ENCODE assay signal across 11 cellular contexts in genomic region chr12:48965447-48965846, GRCh38. TPM values are rescaled to one million over a fixed set of nuclear protein-coding genes. Genes with fewer than 3 reads are reported as not detected.
DNase-seq lines count a peak whose midpoint lies in the region; ATAC-seq and TF ChIP-seq lines count a peak whose summit lies in the region.
"Had no signal": no experiment of that assay in that cellular context is flagged by ENCODE, and none has a peak within 500 bp of the region (broad histone marks: within the 10 kb centered on the region; RNA-seq: fewer than 3 reads in every experiment).

No MANE protein-coding gene starts in this region.

- no peak overlapping the region for H2AFZ ChIP-seq in parathyroid adenoma

- no peak overlapping the region for H3K4me3 Mint-ChIP-seq in endodermal cell
- H3K4me3 Mint-ChIP-seq: central memory CD8-positive, alpha-beta T cell had no signal

- H3K4me3 ChIP-seq in endodermal cell (ENCODE audit: low read length) (no peak overlapping the region), parathyroid adenoma (ENCODE audit: low read depth, low read length) (no peak overlapping the region)
- H3K4me3 ChIP-seq: prostate gland had no signal

- H3K27ac Mint-ChIP-seq in endodermal cell: no peak overlapping the region

- H3K4me1 Mint-ChIP-seq in endodermal cell: peaks cover 8% of the 10 kb centered on the region

- H3K36me3 ChIP-seq in endodermal cell (ENCODE audit: control insufficient read depth, insufficient read depth, low read length) (no peaks in the 10 kb centered on the region), parathyroid adenoma (ENCODE audit: control insufficient read depth, insufficient read depth, low read length) (no peaks in the 10 kb centered on the region)
- H3K36me3 ChIP-seq: prostate gland had no signal

- H3K79me2 ChIP-seq in parathyroid adenoma: no peaks in the 10 kb centered on the region

- H3K27ac ChIP-seq in endodermal cell (ENCODE audit: low read depth, low read length): no peak overlapping the region
- H3K27ac ChIP-seq in parathyroid adenoma: no peak overlapping the region
- H3K27ac ChIP-seq: prostate gland had no signal

- TF ChIP-seq CTCF in endodermal cell (conservative IDR thresholded peaks at IDR 0.05): peak; percentile 66
- peak; percentile 36 for TF ChIP-seq CTCF in parathyroid adenoma (IDR thresholded peaks at IDR 0.05)

- ATAC-seq in HG02623 (IDR thresholded peaks at IDR 0.05; ENCODE audit: unreplicated experiment): no peak

- H3K27me3 Mint-ChIP-seq in endodermal cell (ENCODE audit: insufficient read depth): peaks cover 39% of the 10 kb centered on the region

- peak; percentile 74 for DNase-seq in ELF-1 (ENCODE audit: low read depth, low spot score)
- DNase-seq in NCI-H69 (lab: John Stamatoyannopoulos, UW): peak; percentile 56
- peak; percentile 81 for DNase-seq in endodermal cell
- no peak for DNase-seq in pons (ENCODE audit: low spot score)
- no peak for DNase-seq in NCI-H2171 treated with DMSO at 0.1 percent for 48 hours (lab: John Stamatoyannopoulos, UW)
- DNase-seq: NCI-H1436, SHP77 treated with DMSO at 0.1 percent for 48 hours had no signal

- peaks cover 29% of the 10 kb centered on the region for H3K27me3 ChIP-seq in endodermal cell (ENCODE audit: control insufficient read depth, insufficient read depth, low read length, poor library complexity, severe bottlenecking)
- no peaks in the 10 kb centered on the region for H3K27me3 ChIP-seq in parathyroid adenoma (ENCODE audit: control insufficient read depth, insufficient read depth, low read length)

- H3K4me1 ChIP-seq in endodermal cell (ENCODE audit: control insufficient read depth, insufficient read depth, low read length) (no peaks in the 10 kb centered on the region), parathyroid adenoma (peaks cover 4% of the 10 kb centered on the region)
- H3K4me1 ChIP-seq: prostate gland had no signal

- H3K9me3 Mint-ChIP-seq in endodermal cell: no peaks in the 10 kb centered on the region
- H3K9me3 Mint-ChIP-seq: central memory CD8-positive, alpha-beta T cell had no signal

- no peak overlapping the region for H3K9ac ChIP-seq in endodermal cell (ENCODE audit: extremely low read depth, low read length, poor library complexity, severe bottlenecking)
- H3K9ac ChIP-seq in parathyroid adenoma: no peak overlapping the region

- H3K4me2 ChIP-seq in parathyroid adenoma (ENCODE audit: low read length): no peak overlapping the region

- H3K9me3 ChIP-seq in endodermal cell (ENCODE audit: control insufficient read depth, low read length) (no peaks in the 10 kb centered on the region), parathyroid adenoma (ENCODE audit: control insufficient read depth, low read length) (no peaks in the 10 kb centered on the region)
- H3K9me3 ChIP-seq: prostate gland had no signal

- H3K36me3 Mint-ChIP-seq in endodermal cell (ENCODE audit: low read depth): no peaks in the 10 kb centered on the region

RNA-seq across cellular contexts. Expression of gene WNT10B, which starts 6.1 kb away (rescaled TPM):
- total RNA-seq in endodermal cell: under 1 TPM; 0.20 to 0.29 TPM
- 10.8 TPM for polyA plus RNA-seq in endodermal cell (2013, experiment 1 of 2)
- polyA plus RNA-seq in endodermal cell (2013, experiment 2 of 2): 7.3 TPM

RNA-seq across cellular contexts. Expression of gene ARF3, which starts 8.2 kb away (rescaled TPM):
- 100 to 1,000 TPM; 237 to 288 TPM for total RNA-seq in endodermal cell
- 112 TPM for polyA plus RNA-seq in endodermal cell (2013, experiment 1 of 2)
- 102 TPM for polyA plus RNA-seq in endodermal cell (2013, experiment 2 of 2)

RNA-seq across cellular contexts. Expression of gene WNT1, which starts 12.7 kb away (rescaled TPM):
- total RNA-seq in endodermal cell: not detected
- polyA plus RNA-seq in endodermal cell (2013, experiment 1 of 2): 31.2 TPM
- polyA plus RNA-seq in endodermal cell (2013, experiment 2 of 2): 22.4 TPM
- total RNA-seq: prostate gland had no signal

RNA-seq across cellular contexts. Expression of gene DDN, which starts 33.7 kb away (rescaled TPM):
- under 1 TPM; 0.31 to 0.33 TPM for total RNA-seq in endodermal cell
- polyA plus RNA-seq in endodermal cell (2013, experiment 1 of 2): 1.2 TPM
- polyA plus RNA-seq in endodermal cell (2013, experiment 2 of 2): 0.79 TPM

RNA-seq across cellular contexts. Expression of gene FKBP11, which starts 40.2 kb away (rescaled TPM):
- total RNA-seq in endodermal cell: 10 to 100 TPM; 30.1 to 30.7 TPM
- polyA plus RNA-seq in endodermal cell (2013, experiment 1 of 2): 17.4 TPM
- polyA plus RNA-seq in endodermal cell (2013, experiment 2 of 2): 17.0 TPM

Comparison
In these comparisons a context has a peak if more than half of its experiments do, and no peak if none do; other contexts are left out.
1. DNase-seq: peak in ELF-1 (single experiment), NCI-H69 (single experiment) and endodermal cell (single experiment); none in pons (single experiment) and NCI-H2171 treated with DMSO at 0.1 percent for 48 hours (single experiment).